Comparison of ENCODE assay signal across 16 cellular contexts in genomic region chr2:149741646-149742045, GRCh38.
DNase-seq lines count a peak whose midpoint lies in the region; ATAC-seq, FAIRE-seq and TF ChIP-seq lines count a peak whose summit lies in the region.
"Had no signal": no experiment of that assay in that cellular context is flagged by ENCODE, and none has a peak within 500 bp of the region (broad histone marks: within the 10 kb centered on the region; RNA-seq: fewer than 3 reads in every experiment).

No MANE protein-coding gene starts in this region.

- peak; percentile 70 for ATAC-seq in RWPE2 (ENCODE audit: low read depth)
- no peak for ATAC-seq in HG03460 (IDR thresholded peaks at IDR 0.05; ENCODE audit: unreplicated experiment)
- ATAC-seq in Right ventricle myocardium inferior: no peak
- ATAC-seq: CD8-positive, alpha-beta T cell; effector memory CD8-positive, alpha-beta T cell; T-cell had no signal

- TF ChIP-seq POLR2A in GM12891 (IDR thresholded peaks at IDR 0.05; ENCODE audit: low read depth, low read length) (no peak), esophagus squamous epithelium (IDR thresholded peaks at IDR 0.05) (no peak)

- H3K4me1 ChIP-seq in RWPE2 (ENCODE audit: insufficient read depth, poor library complexity, severe bottlenecking) (peaks cover 17% of the 10 kb centered on the region), esophagus squamous epithelium (no peaks in the 10 kb centered on the region)
- H3K4me1 ChIP-seq: prostate gland had no signal

- TF ChIP-seq CTCF in RWPE2 (IDR thresholded peaks at IDR 0.05; ENCODE audit: poor library complexity, severe bottlenecking): no peak
- TF ChIP-seq CTCF in retinal pigment epithelial cell (conservative IDR thresholded peaks at IDR 0.05; ENCODE audit: low read depth, low read length): no peak
- no peak for TF ChIP-seq CTCF in esophagus squamous epithelium (IDR thresholded peaks at IDR 0.05)

- 35 to 57% methylated on average over 1 of the region's 1 CpG for WGBS in esophagus squamous epithelium, 2 donors

- DNase-seq in RWPE2 (ENCODE audit: low spot score): no peak
- DNase-seq in fibroblast of gingiva (ENCODE audit: low read depth): peak; percentile 96
- DNase-seq in retinal pigment epithelial cell (ENCODE audit: low read depth): peak; percentile 82
- no peak for DNase-seq in GM12891 (ENCODE audit: insufficient read length, low spot score)
- DNase-seq in esophagus squamous epithelium (lab: John Stamatoyannopoulos, UW): no peak
- DNase-seq in Right ventricle myocardium inferior (ENCODE audit: missing footprints): no peak
- DNase-seq: activated T-cell treated with anti-CD3 and anti-CD28 coated beads, Interleukin-2, amount 50 U/mL, for 24 hours; amygdala; CD8-positive, alpha-beta T cell; effector memory CD8-positive, alpha-beta T cell; NCI-H2107; stomach; T-cell had no signal

- intact Hi-C loops in esophagus squamous epithelium (cut with DNase I) (no loop called here), Right ventricle myocardium inferior (cut with DNase I) (no loop called here)

- H3K4me3 ChIP-seq in RWPE2 (ENCODE audit: severe bottlenecking) (no peak overlapping the region), retinal pigment epithelial cell (ENCODE audit: low read length) (no peak overlapping the region), esophagus squamous epithelium (no peak overlapping the region)
- H3K4me3 ChIP-seq: prostate gland, stomach had no signal

- H3K36me3 ChIP-seq in RWPE2 (ENCODE audit: low read depth) (no peaks in the 10 kb centered on the region), esophagus squamous epithelium (no peaks in the 10 kb centered on the region)
- H3K36me3 ChIP-seq: prostate gland, stomach had no signal

- H3K9me3 ChIP-seq in RWPE2 (ENCODE audit: severe bottlenecking): no peaks in the 10 kb centered on the region
- H3K9me3 ChIP-seq in esophagus squamous epithelium: no peaks in the 10 kb centered on the region
- H3K9me3 ChIP-seq: prostate gland, stomach had no signal

- H3K27ac ChIP-seq in RWPE2 (ENCODE audit: poor library complexity, severe bottlenecking) (peak overlapping the region; percentile 33), esophagus squamous epithelium (no peak overlapping the region)
- H3K27ac ChIP-seq: prostate gland, stomach had no signal

- H3K27me3 ChIP-seq in RWPE2 (ENCODE audit: insufficient read depth, poor library complexity, severe bottlenecking): no peaks in the 10 kb centered on the region
- no peaks in the 10 kb centered on the region for H3K27me3 ChIP-seq in esophagus squamous epithelium
- H3K27me3 ChIP-seq: stomach had no signal

- peak; percentile 100 for FAIRE-seq in G401.6 (lab: Jason Lieb, UNC)
- no peak for FAIRE-seq in GM12891 (lab: Jason Lieb, UNC)

TF ChIP-seq in GM12891, 5 proteins besides CTCF, POLR2A, EP300 and RAD21:
- TF ChIP-seq TAF1 (IDR thresholded peaks at IDR 0.05; ENCODE audit: low read depth, low read length) (no peak), PAX5 (IDR thresholded peaks at IDR 0.05; ENCODE audit: insufficient read depth, low read length, severe bottlenecking) (no peak), SPI1 (IDR thresholded peaks at IDR 0.05; ENCODE audit: low read depth, low read length) (no peak), POU2F2 (IDR thresholded peaks at IDR 0.05; ENCODE audit: low read depth, low read length) (no peak), POLR2AphosphoS5 (IDR thresholded peaks at IDR 0.05; ENCODE audit: low read depth, low read length) (no peak)

Comparison
In these comparisons a context has a peak if more than half of its experiments do, and no peak if none do; other contexts are left out.
1. DNase-seq: peak in fibroblast of gingiva (single experiment) and retinal pigment epithelial cell (single experiment); none in RWPE2 (single experiment), GM12891 (single experiment), esophagus squamous epithelium (single experiment) and Right ventricle myocardium inferior (single experiment).